Comparison of ENCODE assay signal across 8 cellular contexts in the genomic region with DNA sequence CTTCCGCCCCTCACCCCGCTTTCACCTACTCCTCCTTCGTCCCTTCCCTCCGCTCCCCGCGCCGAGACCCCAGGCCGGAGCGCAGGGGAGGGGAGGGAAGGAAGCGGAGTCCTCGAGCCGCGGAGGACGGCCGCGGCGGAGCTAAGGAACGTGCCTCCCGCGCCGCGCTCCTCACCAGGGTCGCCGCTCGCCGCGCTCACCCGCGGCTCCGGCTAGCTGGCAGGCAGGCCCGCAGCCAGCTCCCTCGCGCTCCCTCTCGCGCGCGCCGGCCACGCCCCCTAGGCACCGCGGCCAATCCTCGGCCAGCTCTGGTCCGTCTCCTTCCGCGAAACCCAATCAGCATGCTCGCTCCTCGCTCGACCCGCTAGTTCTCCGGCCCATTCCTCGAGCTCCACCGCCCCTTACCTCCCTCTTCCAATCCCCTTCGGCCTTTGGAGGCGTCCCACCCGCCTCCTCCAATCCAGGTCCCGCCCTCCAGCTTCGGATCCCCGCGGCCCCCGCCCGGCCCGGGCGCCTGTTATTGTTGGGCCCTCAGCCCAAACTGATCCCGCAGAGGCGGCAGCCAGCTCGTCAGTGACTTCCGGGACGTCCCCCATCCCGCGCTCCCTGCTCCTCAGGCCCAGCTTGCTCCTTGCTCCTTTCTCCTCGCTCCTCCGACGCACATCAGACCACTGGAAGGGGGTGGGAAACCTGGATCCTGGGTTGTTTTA. TPM values are rescaled to one million over a fixed set of nuclear protein-coding genes. Genes with fewer than 3 reads are reported as not detected.
A peak's percentile ranks its signal among the peaks of the same experiment; 100 is the strongest.
DNase-seq lines count a peak whose midpoint lies in the region; ATAC-seq and TF ChIP-seq lines count a peak whose summit lies in the region.

A gene with protein sequence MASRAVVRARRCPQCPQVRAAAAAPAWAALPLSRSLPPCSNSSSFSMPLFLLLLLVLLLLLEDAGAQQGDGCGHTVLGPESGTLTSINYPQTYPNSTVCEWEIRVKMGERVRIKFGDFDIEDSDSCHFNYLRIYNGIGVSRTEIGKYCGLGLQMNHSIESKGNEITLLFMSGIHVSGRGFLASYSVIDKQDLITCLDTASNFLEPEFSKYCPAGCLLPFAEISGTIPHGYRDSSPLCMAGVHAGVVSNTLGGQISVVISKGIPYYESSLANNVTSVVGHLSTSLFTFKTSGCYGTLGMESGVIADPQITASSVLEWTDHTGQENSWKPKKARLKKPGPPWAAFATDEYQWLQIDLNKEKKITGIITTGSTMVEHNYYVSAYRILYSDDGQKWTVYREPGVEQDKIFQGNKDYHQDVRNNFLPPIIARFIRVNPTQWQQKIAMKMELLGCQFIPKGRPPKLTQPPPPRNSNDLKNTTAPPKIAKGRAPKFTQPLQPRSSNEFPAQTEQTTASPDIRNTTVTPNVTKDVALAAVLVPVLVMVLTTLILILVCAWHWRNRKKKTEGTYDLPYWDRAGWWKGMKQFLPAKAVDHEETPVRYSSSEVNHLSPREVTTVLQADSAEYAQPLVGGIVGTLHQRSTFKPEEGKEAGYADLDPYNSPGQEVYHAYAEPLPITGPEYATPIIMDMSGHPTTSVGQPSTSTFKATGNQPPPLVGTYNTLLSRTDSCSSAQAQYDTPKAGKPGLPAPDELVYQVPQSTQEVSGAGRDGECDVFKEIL (minus strand): TSS at position 231 of the 710 bp plus-strand sequence. CDS start 369 bp downstream, outside the sequence.

- peaks cover 13% of the 10 kb centered on the region for H3K4me1 Mint-ChIP-seq in T-helper 1 cell treated with Interleukin-12 subunit alpha and Interleukin-12 subunit beta and Interleukin-4 antibody, amounts not matched to agents 30 μg/mL and 1 μg/mL, for 36 hours (ENCODE audit: low read depth)

- intact Hi-C loops in heart right ventricle (cut with DNase I): loop anchor here in 5 of 10 donors (5.0 to 10.0 kb wide), 4 partner anchors 77 to 307 kb away; a partner anchor contains a TSS
- intact Hi-C loops in transverse colon (cut with DNase I; ENCODE audit: low total_unique reads): loop anchor here (5.0 kb wide), 1 partner anchor 379 kb away; a partner anchor contains a TSS

- peak within 1 kb of the TSS; percentile 62 for H3K27ac Mint-ChIP-seq in T-helper 1 cell treated with Interleukin-12 subunit alpha and Interleukin-12 subunit beta and Interleukin-4 antibody, amounts not matched to agents 30 μg/mL and 1 μg/mL, for 36 hours

- DNase-seq in NCI-H1417 (lab: John Stamatoyannopoulos, UW) (peak; percentile 96 to 99 (median 97)), amygdala (lab: John Stamatoyannopoulos, UW) (peak; percentile 81 to 99 (median 98)), heart right ventricle (peak; percentile 97 to 99), pons (ENCODE audit: low spot score) (peak; percentile 99), transverse colon (peak; percentile 97)

- peak within 1 kb of the TSS; percentile 82 for H3K4me3 Mint-ChIP-seq in T-helper 1 cell treated with Interleukin-12 subunit alpha and Interleukin-12 subunit beta and Interleukin-4 antibody, amounts not matched to agents 30 μg/mL and 1 μg/mL, for 36 hours

- H3K36me3 Mint-ChIP-seq in T-helper 1 cell treated with Interleukin-12 subunit alpha and Interleukin-12 subunit beta and Interleukin-4 antibody, amounts not matched to agents 30 μg/mL and 1 μg/mL, for 36 hours (ENCODE audit: low read depth): no peaks in the 10 kb centered on the region

- peaks cover 29% of the 10 kb centered on the region for H3K27me3 Mint-ChIP-seq in T-helper 1 cell treated with Interleukin-12 subunit alpha and Interleukin-12 subunit beta and Interleukin-4 antibody, amounts not matched to agents 30 μg/mL and 1 μg/mL, for 36 hours (ENCODE audit: low read depth)

- no peak for TF ChIP-seq CTCF in GM12875 (IDR thresholded peaks at IDR 0.05; ENCODE audit: borderline replicate concordance, insufficient read depth, low read depth, low read length)
- TF ChIP-seq CTCF in heart right ventricle (IDR thresholded peaks at IDR 0.05): no peak
- TF ChIP-seq CTCF in transverse colon (IDR thresholded peaks at IDR 0.05): no peak

- peak within 1 kb of the TSS; percentile 82 to 96 (median 94) for H3K27ac ChIP-seq in heart right ventricle
- peak within 1 kb of the TSS; percentile 90 to 96 (median 94) for H3K27ac ChIP-seq in transverse colon

- 0% methylated on average over 62 to 72 of the region's 73 CpGs for WGBS in heart right ventricle, 2 donors
- 0% methylated on average over 6 to 68 of the region's 73 CpGs for WGBS in transverse colon (ENCODE audit: low coverage in 1 of 2), 2 donors

- no peaks in the 10 kb centered on the region for H3K9me3 ChIP-seq in heart right ventricle
- no peaks in the 10 kb centered on the region for H3K9me3 ChIP-seq in transverse colon

- no peaks in the 10 kb centered on the region for H3K9me3 Mint-ChIP-seq in T-helper 1 cell treated with Interleukin-12 subunit alpha and Interleukin-12 subunit beta and Interleukin-4 antibody, amounts not matched to agents 30 μg/mL and 1 μg/mL, for 36 hours

- H3K4me3 ChIP-seq in GM12875 (ENCODE audit: low read depth, low read length) (peak within 1 kb of the TSS; percentile 77), heart right ventricle (peak within 1 kb of the TSS; percentile 71 to 98 (median 90)), transverse colon (peak within 1 kb of the TSS; percentile 87 to 96 (median 93))

- TF ChIP-seq EP300 in transverse colon (IDR thresholded peaks at IDR 0.05; ENCODE audit: low read depth): no peak

- peaks cover 0 to 9% (median 0%) of the 10 kb centered on the region in 7 donors for H3K27me3 ChIP-seq in heart right ventricle
- H3K27me3 ChIP-seq in transverse colon: no peaks in the 10 kb centered on the region

- ATAC-seq in HG02763 (IDR thresholded peaks at IDR 0.05; ENCODE audit: unreplicated experiment) (peak; percentile 99), heart right ventricle (peak; percentile 98 to 99 (median 99))

- TF ChIP-seq POLR2A in transverse colon (IDR thresholded peaks at IDR 0.05): peak; percentile 73

- in situ Hi-C loops in transverse colon (cut with MboI; ENCODE audit: low pct_ligation_motif_present in 1 of 4, low pct_unique_long_range_greater_than_20kb in 1 of 4, low sequenced_read_pairs in 3 of 4): no loop called here

- H3K4me1 ChIP-seq in heart right ventricle (peaks cover 0 to 47% (median 22%) of the 10 kb centered on the region in 9 donors), transverse colon (peaks cover 0 to 21% (median 4%) of the 10 kb centered on the region in 4 donors)

- H3K36me3 ChIP-seq in heart right ventricle (no peaks in the 10 kb centered on the region), transverse colon (no peaks in the 10 kb centered on the region)

RNA-seq across cellular contexts. Expression of the gene that starts here (rescaled TPM):
- total RNA-seq in heart right ventricle (10 to 100 TPM; 24.6 to 97.4 (median 48.4) TPM), transverse colon (10 to 100 TPM; 14.3 to 20.6 (median 18.4) TPM)
- polyA plus RNA-seq in heart right ventricle: 10 to 100 TPM; 11.9 to 29.7 TPM

Comparison
In these comparisons a context has a peak if more than half of its experiments do, and no peak if none do; other contexts are left out.
1. Peak in every context shown above with its lines: DNase-seq, ATAC-seq, H3K4me3 ChIP-seq and H3K27ac ChIP-seq.